Comparison of ENCODE assay signal across 8 cellular contexts in genomic region chr5:45038366-45038987, GRCh38.
DNase-seq lines count a peak whose midpoint lies in the region; ATAC-seq and TF ChIP-seq lines count a peak whose summit lies in the region.

No MANE protein-coding gene starts in this region.

- H3K4me3 ChIP-seq in astrocyte of the cerebellum (ENCODE audit: low read depth, low read length) (no peak overlapping the region), vagina (no peak overlapping the region)

- no peak for TF ChIP-seq POLR2A in vagina (IDR thresholded peaks at IDR 0.05)

- in situ Hi-C loops in astrocyte of the cerebellum (cut with HindIII; ENCODE audit: low sequenced_read_pairs): no loop called here

- ATAC-seq in Right ventricle myocardium superior (ENCODE audit: poor library complexity) (peak; percentile 48), Right ventricle myocardium inferior (no peak), HG02884 (IDR thresholded peaks at IDR 0.05; ENCODE audit: unreplicated experiment) (peak; percentile 83), left lobe of liver (peak; percentile 84)

- H3K36me3 ChIP-seq in vagina: no peaks in the 10 kb centered on the region

- DNase-seq in Right ventricle myocardium superior (no peak), Right ventricle myocardium inferior (ENCODE audit: missing footprints) (no peak), NCI-H2107 treated with DMSO at 0.1 percent for 48 hours (lab: John Stamatoyannopoulos, UW; ENCODE audit: unreplicated experiment) (peak; percentile 94), astrocyte of the cerebellum (ENCODE audit: low read depth) (peak; percentile 23), left lobe of liver (ENCODE audit: low spot score) (no peak), posterior vena cava (ENCODE audit: low spot score) (no peak), vagina (ENCODE audit: extremely low spot score in 2 of 2) (no peak)

- H3K9me3 ChIP-seq in vagina: no peaks in the 10 kb centered on the region

- peak; percentile 65 for TF ChIP-seq CTCF in astrocyte of the cerebellum (IDR thresholded peaks at IDR 0.05; ENCODE audit: low read depth, low read length, missing control alignments)
- no peak for TF ChIP-seq CTCF in vagina (IDR thresholded peaks at IDR 0.05)

- intact Hi-C loops in Right ventricle myocardium superior (cut with DNase I) (loop anchor here (5.0 to 10.0 kb wide), 2 partner anchors 479 to 656 kb away; partner anchors contain the start of gene HCN1), Right ventricle myocardium inferior (cut with DNase I) (loop anchor here (1.0 to 5.0 kb wide), 3 partner anchors 483 to 658 kb away; partner anchors contain the start of gene HCN1), posterior vena cava (cut with DNase I) (no loop called here), vagina (cut with DNase I) (no loop called here)

- no peaks in the 10 kb centered on the region for H3K27me3 ChIP-seq in vagina

- H3K27ac ChIP-seq in vagina: no peak overlapping the region

- H3K4me1 ChIP-seq in vagina: no peaks in the 10 kb centered on the region

Comparison
In these comparisons a context has a peak if more than half of its experiments do, and no peak if none do; other contexts are left out.
1. DNase-seq: peak in NCI-H2107 treated with DMSO at 0.1 percent for 48 hours (single experiment) and astrocyte of the cerebellum (single experiment); none in Right ventricle myocardium superior (single experiment), Right ventricle myocardium inferior (single experiment), left lobe of liver (single experiment), posterior vena cava (single experiment) and vagina (0 of 2).
2. intact Hi-C loops: an anchor here in Right ventricle myocardium superior (5.0 to 10.0 kb wide) and Right ventricle myocardium inferior (1.0 to 5.0 kb wide); none called in posterior vena cava and vagina.